In the genomic region with DNA sequence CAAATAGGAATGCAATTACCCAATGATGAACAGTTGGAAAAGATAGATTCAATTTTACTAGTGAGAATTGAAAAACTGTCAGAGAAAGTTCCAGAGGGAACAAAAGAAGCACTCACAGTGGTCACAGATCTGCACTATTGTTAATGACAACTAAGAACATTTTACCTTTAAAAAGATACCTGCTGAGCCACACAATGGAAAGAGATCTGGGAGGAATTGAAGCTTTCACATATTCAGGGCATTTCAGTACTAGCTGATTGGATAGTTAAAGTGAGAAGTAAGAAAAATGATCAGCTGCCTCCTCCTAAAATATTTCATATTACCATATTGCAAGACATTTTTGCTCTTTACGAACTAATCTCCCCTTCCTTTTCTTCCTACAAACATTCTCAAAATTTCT, we compare ENCODE assay signal across 16 cellular contexts.
"Had no signal": no experiment of that assay in that cellular context is flagged by ENCODE, and none has a peak within 500 bp of the region (broad histone marks: within the 10 kb centered on the region; RNA-seq: fewer than 3 reads in every experiment).

No MANE protein-coding gene starts in this region.

- DNase-seq: activated CD4-positive, alpha-beta T cell treated with anti-CD3 and anti-CD28 coated beads, Interleukin-2, amount 50 U/mL, for 4 hours; activated gamma-delta T cell; hypothalamus; kidney; left lung; mammary epithelial cell; nephron progenitor cell; stimulated activated CD8-positive, alpha-beta memory T cell treated with anti-CD3 and anti-CD28 coated beads, Interleukin-4, amount 100 ng/mL, for 48 hours; stimulated activated naive CD4-positive, alpha-beta T cell; T-cell; T1000; upper lobe of right lung had no signal

- H3K4me1 ChIP-seq: breast epithelium, left lung, upper lobe of right lung had no signal

- H3K27ac Mint-ChIP-seq: activated naive CD4-positive, alpha-beta T cell treated with anti-CD3 and anti-CD28 coated beads, Interleukin-2, amount 50 U/mL, for 24 hours; nephron progenitor cell; progenitor cell of endocrine pancreas; T-cell had no signal

- H3K27me3 ChIP-seq: breast epithelium, left lung, upper lobe of right lung had no signal

- H3K27ac ChIP-seq: breast epithelium, coronary artery, left lung, upper lobe of right lung had no signal

- H3K4me1 Mint-ChIP-seq: activated naive CD4-positive, alpha-beta T cell treated with anti-CD3 and anti-CD28 coated beads, Interleukin-2, amount 50 U/mL, for 24 hours; nephron progenitor cell; T-cell had no signal

- H3K4me3 Mint-ChIP-seq: activated naive CD4-positive, alpha-beta T cell treated with anti-CD3 and anti-CD28 coated beads, Interleukin-2, amount 50 U/mL, for 24 hours; nephron progenitor cell; T-cell had no signal

- H3K9me3 Mint-ChIP-seq: nephron progenitor cell had no signal

- H3K36me3 Mint-ChIP-seq: activated naive CD4-positive, alpha-beta T cell treated with anti-CD3 and anti-CD28 coated beads, Interleukin-2, amount 50 U/mL, for 24 hours; T-cell had no signal

- H3K4me3 ChIP-seq: breast epithelium, coronary artery, left lung, upper lobe of right lung had no signal

- H3K9me3 ChIP-seq: breast epithelium, left lung, upper lobe of right lung had no signal

- H3K36me3 ChIP-seq: breast epithelium, left lung, upper lobe of right lung had no signal

- H3K27me3 Mint-ChIP-seq: activated naive CD4-positive, alpha-beta T cell treated with anti-CD3 and anti-CD28 coated beads, Interleukin-2, amount 50 U/mL, for 24 hours; progenitor cell of endocrine pancreas; T-cell had no signal
